In the genomic region with DNA sequence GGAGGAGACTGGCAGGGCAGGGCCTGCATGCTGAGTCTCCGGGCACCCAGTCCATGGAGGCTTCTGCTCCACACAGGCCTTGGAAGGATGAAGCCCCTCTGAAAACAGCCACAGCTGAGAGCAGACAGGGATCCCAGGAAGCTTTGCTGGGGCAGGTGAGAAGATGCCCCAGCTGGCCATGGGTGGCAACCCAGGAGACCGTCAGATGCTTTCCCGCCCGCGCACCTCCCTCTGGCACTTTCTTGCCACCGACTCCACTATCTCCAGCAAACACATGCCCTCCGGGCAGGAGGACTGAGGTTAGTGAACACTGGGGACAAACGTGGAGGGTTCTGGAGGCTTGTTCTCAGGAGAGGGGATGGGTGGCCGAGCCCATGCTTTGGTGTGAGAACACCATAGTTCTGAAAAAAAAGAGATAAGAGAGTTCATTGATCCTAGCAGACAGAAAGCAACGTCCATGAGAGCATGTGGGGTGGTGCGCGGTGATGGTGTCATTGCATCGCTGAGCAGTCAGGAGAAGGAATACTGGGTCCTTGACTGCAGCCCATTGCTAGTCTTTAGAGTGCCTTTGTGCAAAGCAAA, we compare ENCODE assay signal across 2 cellular contexts.
TF ChIP-seq lines count a peak whose summit lies in the region.

No MANE protein-coding gene starts in this region.

TF ChIP-seq in H1, 55 proteins besides CTCF, POLR2A, EP300 and RAD21:
- no peak for TF ChIP-seq YY1 (IDR thresholded peaks at IDR 0.05; ENCODE audit: low read depth, low read length)
- TF ChIP-seq EGR1 (IDR thresholded peaks at IDR 0.05; ENCODE audit: borderline replicate concordance, low read depth, low read length) = no peak
- TF ChIP-seq, protein P1, sequence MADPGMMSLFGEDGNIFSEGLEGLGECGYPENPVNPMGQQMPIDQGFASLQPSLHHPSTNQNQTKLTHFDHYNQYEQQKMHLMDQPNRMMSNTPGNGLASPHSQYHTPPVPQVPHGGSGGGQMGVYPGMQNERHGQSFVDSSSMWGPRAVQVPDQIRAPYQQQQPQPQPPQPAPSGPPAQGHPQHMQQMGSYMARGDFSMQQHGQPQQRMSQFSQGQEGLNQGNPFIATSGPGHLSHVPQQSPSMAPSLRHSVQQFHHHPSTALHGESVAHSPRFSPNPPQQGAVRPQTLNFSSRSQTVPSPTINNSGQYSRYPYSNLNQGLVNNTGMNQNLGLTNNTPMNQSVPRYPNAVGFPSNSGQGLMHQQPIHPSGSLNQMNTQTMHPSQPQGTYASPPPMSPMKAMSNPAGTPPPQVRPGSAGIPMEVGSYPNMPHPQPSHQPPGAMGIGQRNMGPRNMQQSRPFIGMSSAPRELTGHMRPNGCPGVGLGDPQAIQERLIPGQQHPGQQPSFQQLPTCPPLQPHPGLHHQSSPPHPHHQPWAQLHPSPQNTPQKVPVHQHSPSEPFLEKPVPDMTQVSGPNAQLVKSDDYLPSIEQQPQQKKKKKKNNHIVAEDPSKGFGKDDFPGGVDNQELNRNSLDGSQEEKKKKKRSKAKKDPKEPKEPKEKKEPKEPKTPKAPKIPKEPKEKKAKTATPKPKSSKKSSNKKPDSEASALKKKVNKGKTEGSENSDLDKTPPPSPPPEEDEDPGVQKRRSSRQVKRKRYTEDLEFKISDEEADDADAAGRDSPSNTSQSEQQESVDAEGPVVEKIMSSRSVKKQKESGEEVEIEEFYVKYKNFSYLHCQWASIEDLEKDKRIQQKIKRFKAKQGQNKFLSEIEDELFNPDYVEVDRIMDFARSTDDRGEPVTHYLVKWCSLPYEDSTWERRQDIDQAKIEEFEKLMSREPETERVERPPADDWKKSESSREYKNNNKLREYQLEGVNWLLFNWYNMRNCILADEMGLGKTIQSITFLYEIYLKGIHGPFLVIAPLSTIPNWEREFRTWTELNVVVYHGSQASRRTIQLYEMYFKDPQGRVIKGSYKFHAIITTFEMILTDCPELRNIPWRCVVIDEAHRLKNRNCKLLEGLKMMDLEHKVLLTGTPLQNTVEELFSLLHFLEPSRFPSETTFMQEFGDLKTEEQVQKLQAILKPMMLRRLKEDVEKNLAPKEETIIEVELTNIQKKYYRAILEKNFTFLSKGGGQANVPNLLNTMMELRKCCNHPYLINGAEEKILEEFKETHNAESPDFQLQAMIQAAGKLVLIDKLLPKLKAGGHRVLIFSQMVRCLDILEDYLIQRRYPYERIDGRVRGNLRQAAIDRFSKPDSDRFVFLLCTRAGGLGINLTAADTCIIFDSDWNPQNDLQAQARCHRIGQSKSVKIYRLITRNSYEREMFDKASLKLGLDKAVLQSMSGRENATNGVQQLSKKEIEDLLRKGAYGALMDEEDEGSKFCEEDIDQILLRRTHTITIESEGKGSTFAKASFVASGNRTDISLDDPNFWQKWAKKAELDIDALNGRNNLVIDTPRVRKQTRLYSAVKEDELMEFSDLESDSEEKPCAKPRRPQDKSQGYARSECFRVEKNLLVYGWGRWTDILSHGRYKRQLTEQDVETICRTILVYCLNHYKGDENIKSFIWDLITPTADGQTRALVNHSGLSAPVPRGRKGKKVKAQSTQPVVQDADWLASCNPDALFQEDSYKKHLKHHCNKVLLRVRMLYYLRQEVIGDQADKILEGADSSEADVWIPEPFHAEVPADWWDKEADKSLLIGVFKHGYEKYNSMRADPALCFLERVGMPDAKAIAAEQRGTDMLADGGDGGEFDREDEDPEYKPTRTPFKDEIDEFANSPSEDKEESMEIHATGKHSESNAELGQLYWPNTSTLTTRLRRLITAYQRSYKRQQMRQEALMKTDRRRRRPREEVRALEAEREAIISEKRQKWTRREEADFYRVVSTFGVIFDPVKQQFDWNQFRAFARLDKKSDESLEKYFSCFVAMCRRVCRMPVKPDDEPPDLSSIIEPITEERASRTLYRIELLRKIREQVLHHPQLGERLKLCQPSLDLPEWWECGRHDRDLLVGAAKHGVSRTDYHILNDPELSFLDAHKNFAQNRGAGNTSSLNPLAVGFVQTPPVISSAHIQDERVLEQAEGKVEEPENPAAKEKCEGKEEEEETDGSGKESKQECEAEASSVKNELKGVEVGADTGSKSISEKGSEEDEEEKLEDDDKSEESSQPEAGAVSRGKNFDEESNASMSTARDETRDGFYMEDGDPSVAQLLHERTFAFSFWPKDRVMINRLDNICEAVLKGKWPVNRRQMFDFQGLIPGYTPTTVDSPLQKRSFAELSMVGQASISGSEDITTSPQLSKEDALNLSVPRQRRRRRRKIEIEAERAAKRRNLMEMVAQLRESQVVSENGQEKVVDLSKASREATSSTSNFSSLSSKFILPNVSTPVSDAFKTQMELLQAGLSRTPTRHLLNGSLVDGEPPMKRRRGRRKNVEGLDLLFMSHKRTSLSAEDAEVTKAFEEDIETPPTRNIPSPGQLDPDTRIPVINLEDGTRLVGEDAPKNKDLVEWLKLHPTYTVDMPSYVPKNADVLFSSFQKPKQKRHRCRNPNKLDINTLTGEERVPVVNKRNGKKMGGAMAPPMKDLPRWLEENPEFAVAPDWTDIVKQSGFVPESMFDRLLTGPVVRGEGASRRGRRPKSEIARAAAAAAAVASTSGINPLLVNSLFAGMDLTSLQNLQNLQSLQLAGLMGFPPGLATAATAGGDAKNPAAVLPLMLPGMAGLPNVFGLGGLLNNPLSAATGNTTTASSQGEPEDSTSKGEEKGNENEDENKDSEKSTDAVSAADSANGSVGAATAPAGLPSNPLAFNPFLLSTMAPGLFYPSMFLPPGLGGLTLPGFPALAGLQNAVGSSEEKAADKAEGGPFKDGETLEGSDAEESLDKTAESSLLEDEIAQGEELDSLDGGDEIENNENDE (IDR thresholded peaks at IDR 0.05; ENCODE audit: insufficient replicate concordance, low read length) = no peak
- TF ChIP-seq TAF1 (IDR thresholded peaks at IDR 0.05; ENCODE audit: low read depth, low read length) = no peak
- no peak for TF ChIP-seq JUN (IDR thresholded peaks at IDR 0.05; ENCODE audit: low read depth, low read length)
- TF ChIP-seq, protein P2, sequence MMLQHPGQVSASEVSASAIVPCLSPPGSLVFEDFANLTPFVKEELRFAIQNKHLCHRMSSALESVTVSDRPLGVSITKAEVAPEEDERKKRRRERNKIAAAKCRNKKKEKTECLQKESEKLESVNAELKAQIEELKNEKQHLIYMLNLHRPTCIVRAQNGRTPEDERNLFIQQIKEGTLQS (IDR thresholded peaks at IDR 0.05; ENCODE audit: insufficient read depth, low read depth, low read length) = no peak
- no peak for TF ChIP-seq BCL11A (IDR thresholded peaks at IDR 0.05; ENCODE audit: low read depth in 2 of 2, low read length in 2 of 2)
- TF ChIP-seq SP2 (IDR thresholded peaks at IDR 0.05; ENCODE audit: low read length) = no peak
- TF ChIP-seq JUND (IDR thresholded peaks at IDR 0.05; ENCODE audit: low read length) = no peak
- no peak for TF ChIP-seq GTF2F1 (IDR thresholded peaks at IDR 0.05; ENCODE audit: borderline replicate concordance, low read depth, low read length)
- no peak for TF ChIP-seq TAF7 (optimal IDR thresholded peaks at IDR 0.05; ENCODE audit: borderline replicate concordance, low read depth, low read length)
- no peak for TF ChIP-seq NRF1 (IDR thresholded peaks at IDR 0.05; ENCODE audit: low read depth, low read length)
TF ChIP-seq in H1: peak in this region for 0.

TF ChIP-seq in GM12891, 5 proteins besides CTCF, POLR2A, EP300 and RAD21:
- TF ChIP-seq POLR2AphosphoS5 (IDR thresholded peaks at IDR 0.05; ENCODE audit: low read depth, low read length) (no peak), SPI1 (IDR thresholded peaks at IDR 0.05; ENCODE audit: low read depth, low read length) (no peak), POU2F2 (IDR thresholded peaks at IDR 0.05; ENCODE audit: low read depth, low read length) (no peak)
